ENCODE assay signal across 1 cellular context in the genomic region with DNA sequence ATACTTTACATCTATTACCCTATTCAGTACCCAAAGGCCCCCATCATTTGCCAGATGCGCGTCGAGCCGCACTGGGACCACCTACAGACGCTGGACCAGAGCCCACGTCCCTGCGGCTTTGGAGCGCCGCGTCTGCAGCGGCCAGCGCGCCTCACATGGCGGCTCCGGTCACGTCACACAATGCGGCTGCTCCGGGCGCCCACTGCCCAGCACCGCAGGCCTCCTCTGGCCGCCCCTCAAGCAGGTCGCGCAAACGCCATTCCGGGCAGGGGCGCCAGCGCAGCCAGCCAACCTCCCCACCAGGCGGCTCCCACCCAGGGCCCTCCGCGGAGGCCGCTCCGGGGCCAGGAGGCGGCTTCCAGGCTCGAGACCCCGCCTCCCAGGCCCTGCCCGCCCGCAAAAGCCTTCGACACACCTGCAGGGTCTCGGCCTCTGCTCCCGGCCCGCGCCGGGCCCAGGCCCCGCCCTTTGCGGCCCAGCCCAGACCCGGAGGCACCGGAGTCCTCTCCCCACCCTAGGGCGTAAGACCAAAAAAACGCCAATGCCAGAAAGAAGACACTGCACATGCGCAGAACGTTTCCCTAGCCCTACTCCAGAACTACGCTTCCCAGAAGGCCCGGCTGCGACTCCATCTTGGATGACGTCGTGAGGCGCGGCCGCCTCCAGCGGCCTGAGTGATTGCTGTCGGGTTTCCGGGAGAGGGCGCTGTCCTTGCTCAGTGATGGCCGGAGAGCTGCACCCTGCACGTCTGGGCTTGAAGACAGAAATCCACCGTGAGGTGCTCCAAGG.
TF ChIP-seq lines count a peak whose summit lies in the region.

A gene (minus strand): TSS at position 557 of the 789 bp plus-strand sequence. CDS start 4,925 bp downstream, outside the sequence.

TF ChIP-seq in GM12878, 131 proteins besides CTCF, POLR2A, EP300 and RAD21 (continued from another document and continues in another):
- TF ChIP-seq SMARCA5 (IDR thresholded peaks at IDR 0.05): peak; percentile 64
- no peak for TF ChIP-seq MYB (IDR thresholded peaks at IDR 0.05; ENCODE audit: borderline replicate concordance, low read depth, low read length)
- no peak for TF ChIP-seq EGR1 (IDR thresholded peaks at IDR 0.05; ENCODE audit: borderline replicate concordance in 1 of 2, low read depth in 2 of 2, low read length in 2 of 2)
- TF ChIP-seq, protein P1, sequence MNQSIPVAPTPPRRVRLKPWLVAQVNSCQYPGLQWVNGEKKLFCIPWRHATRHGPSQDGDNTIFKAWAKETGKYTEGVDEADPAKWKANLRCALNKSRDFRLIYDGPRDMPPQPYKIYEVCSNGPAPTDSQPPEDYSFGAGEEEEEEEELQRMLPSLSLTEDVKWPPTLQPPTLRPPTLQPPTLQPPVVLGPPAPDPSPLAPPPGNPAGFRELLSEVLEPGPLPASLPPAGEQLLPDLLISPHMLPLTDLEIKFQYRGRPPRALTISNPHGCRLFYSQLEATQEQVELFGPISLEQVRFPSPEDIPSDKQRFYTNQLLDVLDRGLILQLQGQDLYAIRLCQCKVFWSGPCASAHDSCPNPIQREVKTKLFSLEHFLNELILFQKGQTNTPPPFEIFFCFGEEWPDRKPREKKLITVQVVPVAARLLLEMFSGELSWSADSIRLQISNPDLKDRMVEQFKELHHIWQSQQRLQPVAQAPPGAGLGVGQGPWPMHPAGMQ (IDR thresholded peaks at IDR 0.05; ENCODE audit: borderline replicate concordance): no peak
- no peak for TF ChIP-seq NR2C2 (IDR thresholded peaks at IDR 0.05; ENCODE audit: borderline replicate concordance, control insufficient read depth, insufficient read length, low read depth)
- no peak for TF ChIP-seq RAD51 (IDR thresholded peaks at IDR 0.05)
- TF ChIP-seq, protein P2, sequence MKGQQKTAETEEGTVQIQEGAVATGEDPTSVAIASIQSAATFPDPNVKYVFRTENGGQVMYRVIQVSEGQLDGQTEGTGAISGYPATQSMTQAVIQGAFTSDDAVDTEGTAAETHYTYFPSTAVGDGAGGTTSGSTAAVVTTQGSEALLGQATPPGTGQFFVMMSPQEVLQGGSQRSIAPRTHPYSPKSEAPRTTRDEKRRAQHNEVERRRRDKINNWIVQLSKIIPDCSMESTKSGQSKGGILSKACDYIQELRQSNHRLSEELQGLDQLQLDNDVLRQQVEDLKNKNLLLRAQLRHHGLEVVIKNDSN (IDR thresholded peaks at IDR 0.05; ENCODE audit: borderline replicate concordance, extremely low read length, insufficient read depth, low read depth, low read length): no peak
- no peak for TF ChIP-seq EZH2 (IDR thresholded peaks at IDR 0.05; ENCODE audit: borderline replicate concordance, control insufficient read depth, low read depth, low read length)
- TF ChIP-seq, protein P3, sequence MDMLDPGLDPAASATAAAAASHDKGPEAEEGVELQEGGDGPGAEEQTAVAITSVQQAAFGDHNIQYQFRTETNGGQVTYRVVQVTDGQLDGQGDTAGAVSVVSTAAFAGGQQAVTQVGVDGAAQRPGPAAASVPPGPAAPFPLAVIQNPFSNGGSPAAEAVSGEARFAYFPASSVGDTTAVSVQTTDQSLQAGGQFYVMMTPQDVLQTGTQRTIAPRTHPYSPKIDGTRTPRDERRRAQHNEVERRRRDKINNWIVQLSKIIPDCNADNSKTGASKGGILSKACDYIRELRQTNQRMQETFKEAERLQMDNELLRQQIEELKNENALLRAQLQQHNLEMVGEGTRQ (IDR thresholded peaks at IDR 0.05; ENCODE audit: borderline replicate concordance, low read depth, low read length): no peak
- TF ChIP-seq, protein P4, sequence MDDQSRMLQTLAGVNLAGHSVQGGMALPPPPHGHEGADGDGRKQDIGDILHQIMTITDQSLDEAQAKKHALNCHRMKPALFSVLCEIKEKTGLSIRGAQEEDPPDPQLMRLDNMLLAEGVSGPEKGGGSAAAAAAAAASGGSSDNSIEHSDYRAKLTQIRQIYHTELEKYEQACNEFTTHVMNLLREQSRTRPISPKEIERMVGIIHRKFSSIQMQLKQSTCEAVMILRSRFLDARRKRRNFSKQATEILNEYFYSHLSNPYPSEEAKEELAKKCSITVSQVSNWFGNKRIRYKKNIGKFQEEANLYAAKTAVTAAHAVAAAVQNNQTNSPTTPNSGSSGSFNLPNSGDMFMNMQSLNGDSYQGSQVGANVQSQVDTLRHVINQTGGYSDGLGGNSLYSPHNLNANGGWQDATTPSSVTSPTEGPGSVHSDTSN (IDR thresholded peaks at IDR 0.05; ENCODE audit: insufficient replicate concordance, low read depth, low read length): peak; percentile 73
- no peak for TF ChIP-seq RELA (IDR thresholded peaks at IDR 0.05; ENCODE audit: borderline replicate concordance, partially characterized antibody)
- peak; percentile 45; the same call in 1 of the 2 replicates for TF ChIP-seq RUNX3 (IDR thresholded peaks at IDR 0.05; ENCODE audit: low read length)
- no peak for TF ChIP-seq NFXL1 (IDR thresholded peaks at IDR 0.05; ENCODE audit: borderline replicate concordance)
- TF ChIP-seq SMAD1 (IDR thresholded peaks at IDR 0.05; ENCODE audit: low read depth, partially characterized antibody): no peak
- TF ChIP-seq POLR2AphosphoS5 (IDR thresholded peaks at IDR 0.05; ENCODE audit: low read length): peak; percentile 59
- TF ChIP-seq CBFB (IDR thresholded peaks at IDR 0.05; ENCODE audit: low read depth): peak; percentile 63; the same call in 1 of the 2 replicates
- no peak for TF ChIP-seq SUPT20H (IDR thresholded peaks at IDR 0.05; ENCODE audit: borderline replicate concordance, control insufficient read depth, low read depth, low read length)
- TF ChIP-seq, protein P5, sequence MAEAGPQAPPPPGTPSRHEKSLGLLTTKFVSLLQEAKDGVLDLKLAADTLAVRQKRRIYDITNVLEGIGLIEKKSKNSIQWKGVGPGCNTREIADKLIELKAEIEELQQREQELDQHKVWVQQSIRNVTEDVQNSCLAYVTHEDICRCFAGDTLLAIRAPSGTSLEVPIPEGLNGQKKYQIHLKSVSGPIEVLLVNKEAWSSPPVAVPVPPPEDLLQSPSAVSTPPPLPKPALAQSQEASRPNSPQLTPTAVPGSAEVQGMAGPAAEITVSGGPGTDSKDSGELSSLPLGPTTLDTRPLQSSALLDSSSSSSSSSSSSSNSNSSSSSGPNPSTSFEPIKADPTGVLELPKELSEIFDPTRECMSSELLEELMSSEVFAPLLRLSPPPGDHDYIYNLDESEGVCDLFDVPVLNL (IDR thresholded peaks at IDR 0.05; ENCODE audit: low read depth, low read length): no peak
- TF ChIP-seq YY1 (IDR thresholded peaks at IDR 0.05; ENCODE audit: low read depth, low read length): peak; percentile 99
- TF ChIP-seq FOXM1 (IDR thresholded peaks at IDR 0.05; ENCODE audit: low read depth, low read length): no peak
- 0 out of 2 replicates have a peak, but pooled peaks have one; percentile 65 for TF ChIP-seq SREBF1 (IDR thresholded peaks at IDR 0.05; ENCODE audit: low read length)
- TF ChIP-seq, protein P6, sequence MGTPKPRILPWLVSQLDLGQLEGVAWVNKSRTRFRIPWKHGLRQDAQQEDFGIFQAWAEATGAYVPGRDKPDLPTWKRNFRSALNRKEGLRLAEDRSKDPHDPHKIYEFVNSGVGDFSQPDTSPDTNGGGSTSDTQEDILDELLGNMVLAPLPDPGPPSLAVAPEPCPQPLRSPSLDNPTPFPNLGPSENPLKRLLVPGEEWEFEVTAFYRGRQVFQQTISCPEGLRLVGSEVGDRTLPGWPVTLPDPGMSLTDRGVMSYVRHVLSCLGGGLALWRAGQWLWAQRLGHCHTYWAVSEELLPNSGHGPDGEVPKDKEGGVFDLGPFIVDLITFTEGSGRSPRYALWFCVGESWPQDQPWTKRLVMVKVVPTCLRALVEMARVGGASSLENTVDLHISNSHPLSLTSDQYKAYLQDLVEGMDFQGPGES (IDR thresholded peaks at IDR 0.05): no peak
- TF ChIP-seq, protein P7, sequence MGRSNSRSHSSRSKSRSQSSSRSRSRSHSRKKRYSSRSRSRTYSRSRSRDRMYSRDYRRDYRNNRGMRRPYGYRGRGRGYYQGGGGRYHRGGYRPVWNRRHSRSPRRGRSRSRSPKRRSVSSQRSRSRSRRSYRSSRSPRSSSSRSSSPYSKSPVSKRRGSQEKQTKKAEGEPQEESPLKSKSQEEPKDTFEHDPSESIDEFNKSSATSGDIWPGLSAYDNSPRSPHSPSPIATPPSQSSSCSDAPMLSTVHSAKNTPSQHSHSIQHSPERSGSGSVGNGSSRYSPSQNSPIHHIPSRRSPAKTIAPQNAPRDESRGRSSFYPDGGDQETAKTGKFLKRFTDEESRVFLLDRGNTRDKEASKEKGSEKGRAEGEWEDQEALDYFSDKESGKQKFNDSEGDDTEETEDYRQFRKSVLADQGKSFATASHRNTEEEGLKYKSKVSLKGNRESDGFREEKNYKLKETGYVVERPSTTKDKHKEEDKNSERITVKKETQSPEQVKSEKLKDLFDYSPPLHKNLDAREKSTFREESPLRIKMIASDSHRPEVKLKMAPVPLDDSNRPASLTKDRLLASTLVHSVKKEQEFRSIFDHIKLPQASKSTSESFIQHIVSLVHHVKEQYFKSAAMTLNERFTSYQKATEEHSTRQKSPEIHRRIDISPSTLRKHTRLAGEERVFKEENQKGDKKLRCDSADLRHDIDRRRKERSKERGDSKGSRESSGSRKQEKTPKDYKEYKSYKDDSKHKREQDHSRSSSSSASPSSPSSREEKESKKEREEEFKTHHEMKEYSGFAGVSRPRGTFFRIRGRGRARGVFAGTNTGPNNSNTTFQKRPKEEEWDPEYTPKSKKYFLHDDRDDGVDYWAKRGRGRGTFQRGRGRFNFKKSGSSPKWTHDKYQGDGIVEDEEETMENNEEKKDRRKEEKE (IDR thresholded peaks at IDR 0.05): no peak
- TF ChIP-seq RFX5 (IDR thresholded peaks at IDR 0.05; ENCODE audit: low read depth, low read length): peak; percentile 54; the same call in 1 of the 2 replicates
- TF ChIP-seq, protein P8, sequence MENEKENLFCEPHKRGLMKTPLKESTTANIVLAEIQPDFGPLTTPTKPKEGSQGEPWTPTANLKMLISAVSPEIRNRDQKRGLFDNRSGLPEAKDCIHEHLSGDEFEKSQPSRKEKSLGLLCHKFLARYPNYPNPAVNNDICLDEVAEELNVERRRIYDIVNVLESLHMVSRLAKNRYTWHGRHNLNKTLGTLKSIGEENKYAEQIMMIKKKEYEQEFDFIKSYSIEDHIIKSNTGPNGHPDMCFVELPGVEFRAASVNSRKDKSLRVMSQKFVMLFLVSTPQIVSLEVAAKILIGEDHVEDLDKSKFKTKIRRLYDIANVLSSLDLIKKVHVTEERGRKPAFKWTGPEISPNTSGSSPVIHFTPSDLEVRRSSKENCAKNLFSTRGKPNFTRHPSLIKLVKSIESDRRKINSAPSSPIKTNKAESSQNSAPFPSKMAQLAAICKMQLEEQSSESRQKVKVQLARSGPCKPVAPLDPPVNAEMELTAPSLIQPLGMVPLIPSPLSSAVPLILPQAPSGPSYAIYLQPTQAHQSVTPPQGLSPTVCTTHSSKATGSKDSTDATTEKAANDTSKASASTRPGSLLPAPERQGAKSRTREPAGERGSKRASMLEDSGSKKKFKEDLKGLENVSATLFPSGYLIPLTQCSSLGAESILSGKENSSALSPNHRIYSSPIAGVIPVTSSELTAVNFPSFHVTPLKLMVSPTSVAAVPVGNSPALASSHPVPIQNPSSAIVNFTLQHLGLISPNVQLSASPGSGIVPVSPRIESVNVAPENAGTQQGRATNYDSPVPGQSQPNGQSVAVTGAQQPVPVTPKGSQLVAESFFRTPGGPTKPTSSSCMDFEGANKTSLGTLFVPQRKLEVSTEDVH (IDR thresholded peaks at IDR 0.05; ENCODE audit: low read depth, partially characterized antibody): no peak
- TF ChIP-seq WRNIP1 (IDR thresholded peaks at IDR 0.05; ENCODE audit: borderline replicate concordance, low read depth, low read length): 0 out of 2 replicates have a peak, but pooled peaks have one; percentile 82
- 0 out of 2 replicates have a peak, but pooled peaks have one; percentile 21 for TF ChIP-seq RB1 (IDR thresholded peaks at IDR 0.05; ENCODE audit: borderline replicate concordance)
- no peak for TF ChIP-seq ZZZ3 (IDR thresholded peaks at IDR 0.05; ENCODE audit: control insufficient read depth, insufficient read length, low read depth)
- TF ChIP-seq CBX3 (IDR thresholded peaks at IDR 0.05; ENCODE audit: borderline replicate concordance, low read depth): no peak
- peak; percentile 90 for TF ChIP-seq ZNF384 (IDR thresholded peaks at IDR 0.05; ENCODE audit: borderline replicate concordance, low read depth, low read length)
- TF ChIP-seq, protein P9, sequence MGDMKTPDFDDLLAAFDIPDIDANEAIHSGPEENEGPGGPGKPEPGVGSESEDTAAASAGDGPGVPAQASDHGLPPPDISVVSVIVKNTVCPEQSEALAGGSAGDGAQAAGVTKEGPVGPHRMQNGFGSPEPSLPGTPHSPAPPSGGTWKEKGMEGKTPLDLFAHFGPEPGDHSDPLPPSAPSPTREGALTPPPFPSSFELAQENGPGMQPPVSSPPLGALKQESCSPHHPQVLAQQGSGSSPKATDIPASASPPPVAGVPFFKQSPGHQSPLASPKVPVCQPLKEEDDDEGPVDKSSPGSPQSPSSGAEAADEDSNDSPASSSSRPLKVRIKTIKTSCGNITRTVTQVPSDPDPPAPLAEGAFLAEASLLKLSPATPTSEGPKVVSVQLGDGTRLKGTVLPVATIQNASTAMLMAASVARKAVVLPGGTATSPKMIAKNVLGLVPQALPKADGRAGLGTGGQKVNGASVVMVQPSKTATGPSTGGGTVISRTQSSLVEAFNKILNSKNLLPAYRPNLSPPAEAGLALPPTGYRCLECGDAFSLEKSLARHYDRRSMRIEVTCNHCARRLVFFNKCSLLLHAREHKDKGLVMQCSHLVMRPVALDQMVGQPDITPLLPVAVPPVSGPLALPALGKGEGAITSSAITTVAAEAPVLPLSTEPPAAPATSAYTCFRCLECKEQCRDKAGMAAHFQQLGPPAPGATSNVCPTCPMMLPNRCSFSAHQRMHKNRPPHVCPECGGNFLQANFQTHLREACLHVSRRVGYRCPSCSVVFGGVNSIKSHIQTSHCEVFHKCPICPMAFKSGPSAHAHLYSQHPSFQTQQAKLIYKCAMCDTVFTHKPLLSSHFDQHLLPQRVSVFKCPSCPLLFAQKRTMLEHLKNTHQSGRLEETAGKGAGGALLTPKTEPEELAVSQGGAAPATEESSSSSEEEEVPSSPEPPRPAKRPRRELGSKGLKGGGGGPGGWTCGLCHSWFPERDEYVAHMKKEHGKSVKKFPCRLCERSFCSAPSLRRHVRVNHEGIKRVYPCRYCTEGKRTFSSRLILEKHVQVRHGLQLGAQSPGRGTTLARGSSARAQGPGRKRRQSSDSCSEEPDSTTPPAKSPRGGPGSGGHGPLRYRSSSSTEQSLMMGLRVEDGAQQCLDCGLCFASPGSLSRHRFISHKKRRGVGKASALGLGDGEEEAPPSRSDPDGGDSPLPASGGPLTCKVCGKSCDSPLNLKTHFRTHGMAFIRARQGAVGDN (IDR thresholded peaks at IDR 0.05): peak; percentile 74
- TF ChIP-seq NR2F1 (conservative IDR thresholded peaks at IDR 0.05): no peak; the same call in none of the 2 replicates
- TF ChIP-seq SPI1 (IDR thresholded peaks at IDR 0.05; ENCODE audit: borderline replicate concordance, insufficient read depth, low read depth, low read length): no peak
- no peak for TF ChIP-seq ZNF274 (IDR thresholded peaks at IDR 0.05; ENCODE audit: insufficient read depth, insufficient read length)
- TF ChIP-seq, protein P10, sequence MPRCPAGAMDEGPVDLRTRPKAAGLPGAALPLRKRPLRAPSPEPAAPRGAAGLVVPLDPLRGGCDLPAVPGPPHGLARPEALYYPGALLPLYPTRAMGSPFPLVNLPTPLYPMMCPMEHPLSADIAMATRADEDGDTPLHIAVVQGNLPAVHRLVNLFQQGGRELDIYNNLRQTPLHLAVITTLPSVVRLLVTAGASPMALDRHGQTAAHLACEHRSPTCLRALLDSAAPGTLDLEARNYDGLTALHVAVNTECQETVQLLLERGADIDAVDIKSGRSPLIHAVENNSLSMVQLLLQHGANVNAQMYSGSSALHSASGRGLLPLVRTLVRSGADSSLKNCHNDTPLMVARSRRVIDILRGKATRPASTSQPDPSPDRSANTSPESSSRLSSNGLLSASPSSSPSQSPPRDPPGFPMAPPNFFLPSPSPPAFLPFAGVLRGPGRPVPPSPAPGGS (IDR thresholded peaks at IDR 0.05; ENCODE audit: borderline replicate concordance, insufficient read depth, low read depth, low read length, poor library complexity, severe bottlenecking): no peak
- no peak for TF ChIP-seq CHD2 (IDR thresholded peaks at IDR 0.05; ENCODE audit: borderline replicate concordance, low read depth, low read length)
